ENCODE assay signal across 1 cellular context in the genomic region with DNA sequence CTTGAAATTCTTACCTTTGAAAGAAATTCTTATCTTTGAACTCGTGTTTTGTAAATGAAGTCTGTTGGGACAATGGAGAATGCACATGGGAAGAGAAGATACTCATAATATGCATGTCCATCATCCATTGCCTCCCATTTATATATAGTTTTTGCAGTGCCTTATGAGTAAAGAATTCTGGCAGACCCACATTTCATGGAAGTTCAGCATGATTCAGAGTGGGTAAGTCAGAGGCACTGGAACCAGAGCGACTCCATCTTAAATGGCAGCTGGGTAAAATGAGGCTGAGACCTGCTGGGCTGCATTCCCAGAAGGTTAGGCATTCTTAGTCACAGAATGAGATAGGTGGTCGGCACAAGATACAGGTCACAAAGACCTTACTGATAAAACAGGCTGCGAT.
TF ChIP-seq lines count a peak whose summit lies in the region.

No MANE protein-coding gene starts in this region.

TF ChIP-seq in K562, 482 proteins besides CTCF, POLR2A, EP300 and RAD21 (continued from another document):
- TF ChIP-seq CUX1 (CRISPR knock-in tag; IDR thresholded peaks at IDR 0.05) (no peak), HDAC8 (tag; IDR thresholded peaks at IDR 0.05) (peak; percentile 93)
